Comparison of ENCODE assay signal across 8 cellular contexts in the genomic region with DNA sequence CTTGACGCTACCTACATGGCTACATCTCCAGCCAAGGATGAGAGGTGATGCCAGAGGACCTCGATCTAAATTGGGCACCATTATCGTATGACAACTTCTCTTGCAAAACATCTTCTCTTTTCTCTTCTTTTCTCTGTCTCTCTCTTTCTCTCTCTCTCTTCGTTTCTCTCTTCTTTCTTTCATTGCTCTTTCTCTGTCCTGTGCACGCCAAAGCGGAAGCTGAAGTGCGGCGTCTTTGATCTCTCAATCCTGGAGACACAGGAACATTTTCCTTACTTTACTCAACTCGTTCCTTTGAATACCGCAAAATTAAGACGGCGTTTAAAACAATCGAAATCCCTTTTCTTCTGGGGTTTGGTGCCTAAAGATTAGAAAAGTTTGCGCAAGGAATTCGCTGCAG.
DNase-seq lines count a peak whose midpoint lies in the region; ATAC-seq and TF ChIP-seq lines count a peak whose summit lies in the region.

No MANE protein-coding gene starts in this region.

- H2AFZ ChIP-seq in OCI-LY3 (ENCODE audit: low read depth, low read length): peak overlapping the region; percentile 91; the same call in 1 of the 2 replicates

- H3K27me3 ChIP-seq in OCI-LY3 (ENCODE audit: low read depth, low read length): no peaks in the 10 kb centered on the region
- H3K27me3 ChIP-seq in gastroesophageal sphincter: no peaks in the 10 kb centered on the region
- H3K27me3 ChIP-seq in thoracic aorta (replicated peaks; ENCODE audit: insufficient read depth): no peaks in the 10 kb centered on the region

- H3K79me2 ChIP-seq in OCI-LY3 (ENCODE audit: low read length): peaks cover 54% of the 10 kb centered on the region

- TF ChIP-seq EP300 in gastroesophageal sphincter (IDR thresholded peaks at IDR 0.05): no peak

- TF ChIP-seq CTCF in OCI-LY3 (IDR thresholded peaks at IDR 0.05; ENCODE audit: low read depth, low read length): no peak
- no peak for TF ChIP-seq CTCF in gastroesophageal sphincter (IDR thresholded peaks at IDR 0.05)
- no peak for TF ChIP-seq CTCF in thoracic aorta (IDR thresholded peaks at IDR 0.05)

- TF ChIP-seq POLR2A in gastroesophageal sphincter (IDR thresholded peaks at IDR 0.05): no peak

- H3K36me3 ChIP-seq in OCI-LY3 (replicated peaks; ENCODE audit: low read depth, low read length) (peaks cover 8% of the 10 kb centered on the region), gastroesophageal sphincter (no peaks in the 10 kb centered on the region), thoracic aorta (no peaks in the 10 kb centered on the region)

- DNase-seq in activated naive CD4-positive, alpha-beta T cell treated with anti-CD3 and anti-CD28 coated beads, Interleukin-2, amount 10 ng/mL, durations not matched to agents 7 days and 5 days: no peak
- DNase-seq in activated naive CD4-positive, alpha-beta T cell (lab: John Stamatoyannopoulos, UW): no peak
- no peak for DNase-seq in thoracic aorta (ENCODE audit: low spot score)
- DNase-seq in NCI-H1694 treated with DMSO at 0.1 percent for 48 hours (lab: John Stamatoyannopoulos, UW): no peak
- DNase-seq in H4 (ENCODE audit: low spot score): no peak

- peak overlapping the region; percentile 86 for H3K4me3 Mint-ChIP-seq in activated naive CD4-positive, alpha-beta T cell treated with anti-CD3 and anti-CD28 coated beads, Interleukin-2, amount 10 ng/mL, durations not matched to agents 7 days and 5 days

- no peaks in the 10 kb centered on the region for H3K9me3 Mint-ChIP-seq in activated naive CD4-positive, alpha-beta T cell treated with anti-CD3 and anti-CD28 coated beads, Interleukin-2, amount 10 ng/mL, durations not matched to agents 7 days and 5 days

- peaks cover 41% of the 10 kb centered on the region for H3K4me1 Mint-ChIP-seq in activated naive CD4-positive, alpha-beta T cell treated with anti-CD3 and anti-CD28 coated beads, Interleukin-2, amount 10 ng/mL, durations not matched to agents 7 days and 5 days

- peaks cover 24% of the 10 kb centered on the region for H3K4me1 ChIP-seq in OCI-LY3 (ENCODE audit: low read length)
- H3K4me1 ChIP-seq in gastroesophageal sphincter: peaks cover 0 to 14% (median 0%) of the 10 kb centered on the region in 3 donors
- no peaks in the 10 kb centered on the region for H3K4me1 ChIP-seq in thoracic aorta (ENCODE audit: control insufficient read depth in 1 of 2, low read depth in 2 of 2)

- CTCF ChIA-PET in activated naive CD4-positive, alpha-beta T cell treated with anti-CD3 and anti-CD28 coated beads, Interleukin-2, amount 10 ng/mL, durations not matched to agents 7 days and 5 days (lab: Charles Lee): no interaction called here

- H3K4me3 ChIP-seq in OCI-LY3 (ENCODE audit: low read length): peak overlapping the region; percentile 96
- H3K4me3 ChIP-seq in gastroesophageal sphincter: peak overlapping the region; percentile 72 to 97
- H3K4me3 ChIP-seq in thoracic aorta: peak overlapping the region; percentile 85

- H3K36me3 Mint-ChIP-seq in activated naive CD4-positive, alpha-beta T cell treated with anti-CD3 and anti-CD28 coated beads, Interleukin-2, amount 10 ng/mL, durations not matched to agents 7 days and 5 days: peaks cover 11% of the 10 kb centered on the region

- no peaks in the 10 kb centered on the region for H3K9me3 ChIP-seq in OCI-LY3 (ENCODE audit: insufficient read depth, low read length)
- no peaks in the 10 kb centered on the region for H3K9me3 ChIP-seq in gastroesophageal sphincter
- H3K9me3 ChIP-seq in thoracic aorta: no peaks in the 10 kb centered on the region

- ATAC-seq in gastroesophageal sphincter: no peak
- no peak for ATAC-seq in thoracic aorta (ENCODE audit: insufficient number of reproducible peaks, low FRiP score, low read depth)
- no peak for ATAC-seq in HG02840 (IDR thresholded peaks at IDR 0.05; ENCODE audit: low FRiP score, unreplicated experiment)

- H3K27me3 Mint-ChIP-seq in activated naive CD4-positive, alpha-beta T cell treated with anti-CD3 and anti-CD28 coated beads, Interleukin-2, amount 10 ng/mL, durations not matched to agents 7 days and 5 days: no peaks in the 10 kb centered on the region

- H4K20me1 ChIP-seq in OCI-LY3 (ENCODE audit: insufficient read depth, low read length): peaks cover 28% of the 10 kb centered on the region; the same call in 1 of the 2 replicates

- H3K27ac ChIP-seq in OCI-LY3 (ENCODE audit: low read length) (peak overlapping the region; percentile 99), gastroesophageal sphincter (peak overlapping the region in 2 of 4 donors; percentile 88 to 94), thoracic aorta (peak overlapping the region; percentile 77)

- WGBS in gastroesophageal sphincter (ENCODE audit: low coverage in 1 of 2), 2 donors: 0% methylated on average over 12 of the region's 15 CpGs; no CpG with 5 or more reads in 1 of the 2 donors

- H3K4me2 ChIP-seq in OCI-LY3 (ENCODE audit: low read length): peak overlapping the region; percentile 82

- peak overlapping the region; percentile 97 for H3K27ac Mint-ChIP-seq in activated naive CD4-positive, alpha-beta T cell treated with anti-CD3 and anti-CD28 coated beads, Interleukin-2, amount 10 ng/mL, durations not matched to agents 7 days and 5 days

- H3K9ac ChIP-seq in OCI-LY3 (ENCODE audit: low read length): peak overlapping the region; percentile 96
